8 cellular contexts compared by ENCODE assay signal in genomic region chr1:45687753-45688737, GRCh38. TPM values are rescaled to one million over a fixed set of nuclear protein-coding genes. Genes with fewer than 3 reads are reported as not detected.
DNase-seq lines count a peak whose midpoint lies in the region; ATAC-seq, FAIRE-seq and TF ChIP-seq lines count a peak whose summit lies in the region.

TMEM69 (plus strand) TSS chr1:45688181; CDS start chr1:45691069, 2,888 bp downstream.

- peak in 1 of 3 donors; percentile 35 for TF ChIP-seq CTCF in omental fat pad (IDR thresholded peaks at IDR 0.05)

- ATAC-seq in SK-N-SH treated with all-trans-retinoic acid at 6 μM for 48 hours (peak; percentile 66), omental fat pad (ENCODE audit: low FRiP score) (no peak), GM18858 (IDR thresholded peaks at IDR 0.05; ENCODE audit: unreplicated experiment) (no peak)
- peak; percentile 23 to 26 for ATAC-seq in activated naive CD4-positive, alpha-beta T cell treated with anti-CD3 and anti-CD28 coated beads, Interleukin-2, amount 50 U/mL, for 72 hours

- FAIRE-seq in GM12892 (lab: Jason Lieb, UNC), result peak; percentile 88

- H3K9me3 Mint-ChIP-seq in activated naive CD4-positive, alpha-beta T cell treated with anti-CD3 and anti-CD28 coated beads, Interleukin-2, amount 50 U/mL, for 72 hours, result no peaks in the 10 kb centered on the region

- peak; percentile 54 for TF ChIP-seq POLR2A in GM12892 (IDR thresholded peaks at IDR 0.05; ENCODE audit: low read depth, low read length)

- H3K27ac Mint-ChIP-seq in activated naive CD4-positive, alpha-beta T cell treated with anti-CD3 and anti-CD28 coated beads, Interleukin-2, amount 50 U/mL, for 72 hours, result peak within 1 kb of the TSS; percentile 95 to 99

- peaks cover 34 to 54% of the 10 kb centered on the region in 2 donors for H3K36me3 Mint-ChIP-seq in activated naive CD4-positive, alpha-beta T cell treated with anti-CD3 and anti-CD28 coated beads, Interleukin-2, amount 50 U/mL, for 72 hours

- DNase-seq in GM12892 (ENCODE audit: insufficient read length) (peak; percentile 43), NCI-H1105 (lab: John Stamatoyannopoulos, UW) (peak; percentile 73), glomerular visceral epithelial cell (ENCODE audit: extremely low spot score) (peak; percentile 89), omental fat pad (ENCODE audit: low spot score) (no peak)
- peak; percentile 78 to 85 for DNase-seq in activated naive CD4-positive, alpha-beta T cell treated with anti-CD3 and anti-CD28 coated beads, Interleukin-2, amount 50 U/mL, for 72 hours (ENCODE audit: low spot score in 2 of 2)

- H3K27ac ChIP-seq in temporal lobe (ENCODE audit: low read depth, low read length), result peak within 1 kb of the TSS; percentile 97

TF ChIP-seq in SK-N-SH treated with all-trans-retinoic acid at 6 μM for 48 hours, 23 proteins besides CTCF, POLR2A, EP300 and RAD21:
- TF ChIP-seq ZFP3 (CRISPR knock-in tag; IDR thresholded peaks at IDR 0.05) (0 out of 2 replicates have a peak, but pooled peaks have one; percentile 52), ARNTL (CRISPR knock-in tag; IDR thresholded peaks at IDR 0.05; ENCODE audit: borderline replicate concordance, low read depth) (no peak), POU6F1 (CRISPR knock-in tag; IDR thresholded peaks at IDR 0.05; ENCODE audit: borderline replicate concordance, low read depth) (0 out of 2 replicates have a peak, but pooled peaks have one; percentile 21), BACH2 (CRISPR knock-in tag; IDR thresholded peaks at IDR 0.05; ENCODE audit: borderline replicate concordance) (no peak)
- TF ChIP-seq, protein P1, sequence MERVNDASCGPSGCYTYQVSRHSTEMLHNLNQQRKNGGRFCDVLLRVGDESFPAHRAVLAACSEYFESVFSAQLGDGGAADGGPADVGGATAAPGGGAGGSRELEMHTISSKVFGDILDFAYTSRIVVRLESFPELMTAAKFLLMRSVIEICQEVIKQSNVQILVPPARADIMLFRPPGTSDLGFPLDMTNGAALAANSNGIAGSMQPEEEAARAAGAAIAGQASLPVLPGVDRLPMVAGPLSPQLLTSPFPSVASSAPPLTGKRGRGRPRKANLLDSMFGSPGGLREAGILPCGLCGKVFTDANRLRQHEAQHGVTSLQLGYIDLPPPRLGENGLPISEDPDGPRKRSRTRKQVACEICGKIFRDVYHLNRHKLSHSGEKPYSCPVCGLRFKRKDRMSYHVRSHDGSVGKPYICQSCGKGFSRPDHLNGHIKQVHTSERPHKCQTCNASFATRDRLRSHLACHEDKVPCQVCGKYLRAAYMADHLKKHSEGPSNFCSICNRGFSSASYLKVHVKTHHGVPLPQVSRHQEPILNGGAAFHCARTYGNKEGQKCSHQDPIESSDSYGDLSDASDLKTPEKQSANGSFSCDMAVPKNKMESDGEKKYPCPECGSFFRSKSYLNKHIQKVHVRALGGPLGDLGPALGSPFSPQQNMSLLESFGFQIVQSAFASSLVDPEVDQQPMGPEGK (CRISPR knock-in tag; IDR thresholded peaks at IDR 0.05; ENCODE audit: borderline replicate concordance), result no peak

RNA-seq across cellular contexts. Expression of gene TMEM69, which starts in this region (rescaled TPM):
- 59.4 TPM for polyA plus RNA-seq in GM12892 (2012; ENCODE audit: missing spikeins)
- total RNA-seq in activated naive CD4-positive, alpha-beta T cell treated with anti-CD3 and anti-CD28 coated beads, Interleukin-2, amount 50 U/mL, for 72 hours, result 10 to 100 TPM; 26.2 to 38.9 TPM
- total RNA-seq in omental fat pad (10 to 100 TPM; 14.3 to 22.3 (median 21.2) TPM), temporal lobe (13.8 TPM)

Comparison
In these comparisons a context has a peak if more than half of its experiments do, and no peak if none do; other contexts are left out.
1. ATAC-seq: peak in SK-N-SH treated with all-trans-retinoic acid at 6 μM for 48 hours (single experiment) and activated naive CD4-positive, alpha-beta T cell treated with anti-CD3 and anti-CD28 coated beads, Interleukin-2, amount 50 U/mL, for 72 hours (2 of 2); none in omental fat pad (single experiment) and GM18858 (single experiment).